Comparison of ENCODE assay signal across 9 cellular contexts in the genomic region with DNA sequence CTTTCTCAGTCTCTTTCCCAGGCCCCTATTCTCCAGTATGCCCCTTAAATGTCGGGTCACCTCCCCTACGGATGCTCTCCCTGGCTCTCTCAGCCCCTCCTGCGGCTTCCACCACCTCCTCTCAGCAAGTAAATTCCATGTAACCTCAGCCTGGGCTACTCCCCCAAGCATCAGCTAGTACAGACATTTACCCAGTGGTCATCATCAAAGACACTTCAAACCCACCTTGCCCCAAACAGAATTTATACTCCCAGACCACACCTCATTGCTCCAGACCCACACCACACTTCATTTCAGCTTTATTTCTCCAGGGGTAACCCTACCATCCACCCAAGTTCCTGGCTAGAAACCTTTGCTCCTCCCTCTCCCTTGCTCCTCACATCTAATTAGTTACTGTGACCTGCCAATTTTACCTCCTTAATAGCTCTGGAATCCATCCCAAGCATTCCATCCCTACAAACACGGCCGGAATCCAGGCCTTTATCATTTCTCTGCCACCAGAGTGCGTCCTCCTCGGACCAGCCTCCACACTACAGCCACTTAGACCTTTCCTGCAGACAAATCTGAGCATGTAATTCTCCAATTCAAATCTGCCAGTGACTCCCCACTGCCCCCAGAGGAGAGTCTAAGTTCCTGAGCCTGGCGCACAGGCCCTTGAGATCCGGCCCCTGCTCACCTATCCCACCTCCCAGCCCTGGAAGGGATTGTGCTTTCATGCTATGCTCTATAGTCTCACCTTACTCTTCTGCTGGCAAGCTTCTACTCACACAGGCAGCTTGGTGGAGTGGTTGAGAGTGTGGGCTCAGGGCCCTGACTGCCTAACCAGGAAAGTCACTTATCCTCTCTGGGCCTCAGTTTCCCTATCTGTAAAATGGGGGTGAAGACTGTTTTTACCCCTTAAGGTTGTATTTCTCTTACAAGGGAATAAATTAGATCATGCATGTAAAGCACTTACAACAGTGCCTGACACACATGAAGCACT. TPM values are rescaled to one million over a fixed set of nuclear protein-coding genes. Genes with fewer than 3 reads are reported as not detected.
DNase-seq lines count a peak whose midpoint lies in the region; ATAC-seq, FAIRE-seq and TF ChIP-seq lines count a peak whose summit lies in the region.
"Had no signal": no experiment of that assay in that cellular context is flagged by ENCODE, and none has a peak within 500 bp of the region (broad histone marks: within the 10 kb centered on the region; RNA-seq: fewer than 3 reads in every experiment).

No MANE protein-coding gene starts in this region.

- H3K4me3 Mint-ChIP-seq in activated naive CD8-positive, alpha-beta T cell treated with anti-CD3 and anti-CD28 coated beads for 36 hours = no peak overlapping the region
- H3K4me3 Mint-ChIP-seq: dendritic cell treated with granulocyte-macrophage colony-stimulating factor and Interleukin-4, amounts not matched to agents 40 ng/mL and 50 ng/mL, for 4 days had no signal

- DNase-seq in AG09319 (ENCODE audit: extremely low read depth, low read depth) (no peak), HEK293T (ENCODE audit: extremely low spot score) (peak; percentile 81), iris pigment epithelial cell (ENCODE audit: low read depth) (peak; percentile 71), frontal cortex (ENCODE audit: low spot score in 2 of 2) (no peak)
- DNase-seq in activated naive CD8-positive, alpha-beta T cell treated with anti-CD3 and anti-CD28 coated beads for 36 hours = no peak

- no peak overlapping the region for H3K27ac Mint-ChIP-seq in activated naive CD8-positive, alpha-beta T cell treated with anti-CD3 and anti-CD28 coated beads for 36 hours
- H3K27ac Mint-ChIP-seq: dendritic cell treated with granulocyte-macrophage colony-stimulating factor and Interleukin-4, amounts not matched to agents 40 ng/mL and 50 ng/mL, for 4 days had no signal

- CTCF ChIA-PET in HEK293T (lab: Yijun Ruan, JAX) = interaction anchor here (0.7 to 1.2 kb wide), 17 partner anchors 8 to 306 kb away, joined by 3 to 6 read pairs (median 3); no protein-coding TSS in a partner anchor

- FAIRE-seq in TTC549 (lab: Jason Lieb, UNC) (peak; percentile 56), frontal cortex (lab: Jason Lieb, UNC) (no peak)

- ATAC-seq in GM21723 (IDR thresholded peaks at IDR 0.05; ENCODE audit: unreplicated experiment) (no peak), HG03108 (IDR thresholded peaks at IDR 0.05; ENCODE audit: unreplicated experiment) (no peak)

- peak; percentile 61 for TF ChIP-seq CTCF in AG09319 (IDR thresholded peaks at IDR 0.05; ENCODE audit: low read depth, low read length)

- H3K4me1 Mint-ChIP-seq in activated naive CD8-positive, alpha-beta T cell treated with anti-CD3 and anti-CD28 coated beads for 36 hours = no peaks in the 10 kb centered on the region

- no peaks in the 10 kb centered on the region for H3K9me3 Mint-ChIP-seq in activated naive CD8-positive, alpha-beta T cell treated with anti-CD3 and anti-CD28 coated beads for 36 hours
- H3K9me3 Mint-ChIP-seq: dendritic cell treated with granulocyte-macrophage colony-stimulating factor and Interleukin-4, amounts not matched to agents 40 ng/mL and 50 ng/mL, for 4 days had no signal

- H3K36me3 Mint-ChIP-seq in activated naive CD8-positive, alpha-beta T cell treated with anti-CD3 and anti-CD28 coated beads for 36 hours = no peaks in the 10 kb centered on the region

- H3K27me3 Mint-ChIP-seq in activated naive CD8-positive, alpha-beta T cell treated with anti-CD3 and anti-CD28 coated beads for 36 hours = peaks cover 26% of the 10 kb centered on the region

- POLR2A ChIA-PET in HEK293T (lab: Yijun Ruan, JAX) = interaction anchor here (1.1 kb wide), 1 partner anchor 11 kb away, joined by 3 read pairs; no protein-coding TSS in a partner anchor

TF ChIP-seq in HEK293T, 16 proteins besides CTCF, POLR2A, EP300 and RAD21:
- TF ChIP-seq LEF1 (IDR thresholded peaks at IDR 0.05; ENCODE audit: borderline replicate concordance) = no peak
- TF ChIP-seq BHLHE40 (IDR thresholded peaks at IDR 0.05; ENCODE audit: borderline replicate concordance) = no peak
- no peak for TF ChIP-seq CTBP1 (IDR thresholded peaks at IDR 0.05; ENCODE audit: borderline replicate concordance)
- TF ChIP-seq FOXA1 (IDR thresholded peaks at IDR 0.05) = no peak
- TF ChIP-seq TARDBP (IDR thresholded peaks at IDR 0.05) = no peak
- no peak for TF ChIP-seq L3MBTL2 (conservative IDR thresholded peaks at IDR 0.05)
- TF ChIP-seq, protein P1, sequence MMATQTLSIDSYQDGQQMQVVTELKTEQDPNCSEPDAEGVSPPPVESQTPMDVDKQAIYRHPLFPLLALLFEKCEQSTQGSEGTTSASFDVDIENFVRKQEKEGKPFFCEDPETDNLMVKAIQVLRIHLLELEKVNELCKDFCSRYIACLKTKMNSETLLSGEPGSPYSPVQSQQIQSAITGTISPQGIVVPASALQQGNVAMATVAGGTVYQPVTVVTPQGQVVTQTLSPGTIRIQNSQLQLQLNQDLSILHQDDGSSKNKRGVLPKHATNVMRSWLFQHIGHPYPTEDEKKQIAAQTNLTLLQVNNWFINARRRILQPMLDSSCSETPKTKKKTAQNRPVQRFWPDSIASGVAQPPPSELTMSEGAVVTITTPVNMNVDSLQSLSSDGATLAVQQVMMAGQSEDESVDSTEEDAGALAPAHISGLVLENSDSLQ (IDR thresholded peaks at IDR 0.05) = no peak

RNA-seq across cellular contexts. Expression of a gene that starts 31.4 kb away (rescaled TPM):
- total RNA-seq in activated naive CD8-positive, alpha-beta T cell treated with anti-CD3 and anti-CD28 coated beads for 36 hours = 10 to 100 TPM; 22.4 to 22.9 TPM
- total RNA-seq in frontal cortex = 146 TPM

Comparison
In these comparisons a context has a peak if more than half of its experiments do, and no peak if none do; other contexts are left out.
1. DNase-seq: peak in HEK293T (single experiment) and iris pigment epithelial cell (single experiment); none in AG09319 (single experiment), activated naive CD8-positive, alpha-beta T cell treated with anti-CD3 and anti-CD28 coated beads for 36 hours (single experiment) and frontal cortex (0 of 2).